Comparison of ENCODE assay signal across 2 cellular contexts in genomic region chr16:57058291-57058861, GRCh38.
TF ChIP-seq lines count a peak whose summit lies in the region.

No MANE protein-coding gene starts in this region.

TF ChIP-seq in HEK293, 187 proteins besides CTCF, POLR2A, EP300 and RAD21:
- TF ChIP-seq ZNF280D (tag by site-specific recombination; IDR thresholded peaks at IDR 0.05) (no peak), SCRT2 (tag by site-specific recombination; IDR thresholded peaks at IDR 0.05) (peak; percentile 48; the same call in 1 of the 2 replicates)

TF ChIP-seq in K562, 482 proteins besides CTCF, POLR2A, EP300 and RAD21:
- 0 out of 2 replicates have a peak, but pooled peaks have one; percentile 16 for TF ChIP-seq TFAP4 (CRISPR knock-in tag; IDR thresholded peaks at IDR 0.05; ENCODE audit: borderline replicate concordance)
- no peak for TF ChIP-seq XRCC5 (IDR thresholded peaks at IDR 0.05; ENCODE audit: low read depth, low read length)
- TF ChIP-seq MEF2A (IDR thresholded peaks at IDR 0.05; ENCODE audit: control insufficient read depth, low read depth, low read length), result no peak
- peak; percentile 71 for TF ChIP-seq PKNOX1 (IDR thresholded peaks at IDR 0.05)
- peak; percentile 87 for TF ChIP-seq RFX1 (IDR thresholded peaks at IDR 0.05)
